ENCODE assay signal across 8 cellular contexts in the genomic region with DNA sequence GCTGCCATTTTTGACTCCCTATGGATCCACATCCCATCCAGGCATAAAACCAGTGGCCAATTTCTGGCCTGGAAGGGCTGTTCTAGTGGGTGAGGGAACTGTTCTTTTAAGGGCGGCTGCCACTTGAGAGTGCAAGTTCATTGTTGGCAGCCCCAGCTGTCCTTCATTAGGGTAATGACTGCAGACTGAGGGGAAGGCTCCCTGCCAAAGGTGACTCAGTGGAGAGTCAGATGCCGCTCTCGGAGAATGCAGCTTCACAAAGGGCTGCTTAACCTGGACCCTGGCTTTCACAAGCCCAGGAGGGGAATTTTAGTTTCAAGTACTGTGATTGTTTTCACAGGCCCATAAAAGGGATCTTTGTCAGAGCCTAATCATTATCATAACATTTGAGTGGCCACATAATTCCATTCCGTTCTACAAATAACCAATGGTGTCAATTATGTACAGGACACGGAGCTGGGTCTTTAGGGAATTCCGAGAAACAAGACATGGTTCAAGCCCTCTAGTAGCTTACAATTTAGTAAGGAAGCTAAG.
DNase-seq lines count a peak whose midpoint lies in the region; ATAC-seq, FAIRE-seq and TF ChIP-seq lines count a peak whose summit lies in the region.

No MANE protein-coding gene starts in this region.

- in situ Hi-C loops in transverse colon (cut with MboI; ENCODE audit: low pct_ligation_motif_present in 1 of 4, low pct_unique_long_range_greater_than_20kb in 1 of 4, low sequenced_read_pairs in 3 of 4): no loop called here

- no peaks in the 10 kb centered on the region for H3K36me3 ChIP-seq in endothelial cell of umbilical vein (ENCODE audit: control insufficient read depth in 2 of 2, extremely low read depth in 1 of 2, insufficient read depth in 2 of 2, low read length in 2 of 2)
- H3K36me3 ChIP-seq in transverse colon: no peaks in the 10 kb centered on the region

- FAIRE-seq in endothelial cell of umbilical vein (lab: Jason Lieb, UNC): peak; percentile 86

- WGBS in transverse colon (ENCODE audit: low coverage in 1 of 2), 2 donors: 84% methylated on average over 6 of the region's 6 CpGs; no CpG with 5 or more reads in 1 of the 2 donors

- H3K4me1 ChIP-seq in endothelial cell of umbilical vein (ENCODE audit: control insufficient read depth, extremely low read depth, insufficient read depth, low read length) (peaks cover 23% of the 10 kb centered on the region), transverse colon (no peaks in the 10 kb centered on the region)

- BruUV-seq in endothelial cell of umbilical vein (replicated peaks; lab: Mats Ljungman, UMichigan): no TSS peak

- H3K9me3 ChIP-seq in endothelial cell of umbilical vein (replicated peaks; ENCODE audit: control insufficient read depth, insufficient read depth, low read length): no peaks in the 10 kb centered on the region
- peaks cover 0 to 8% of the 10 kb centered on the region in 2 donors for H3K9me3 ChIP-seq in transverse colon

- DNase-seq in Daoy (ENCODE audit: low read depth) (peak; percentile 97), NCI-H446 (lab: John Stamatoyannopoulos, UW) (peak; percentile 93 to 97), endothelial cell of umbilical vein (ENCODE audit: low read depth, low spot score) (peak; percentile 90), pons (ENCODE audit: low spot score) (peak; percentile 14), transverse colon (no peak), GF-D8 (lab: John Stamatoyannopoulos, UW) (no peak)

- H3K27me3 ChIP-seq in endothelial cell of umbilical vein (ENCODE audit: control insufficient read depth in 2 of 2, insufficient read depth in 2 of 2, low read length in 2 of 2) (no peaks in the 10 kb centered on the region), transverse colon (no peaks in the 10 kb centered on the region)

- H2AFZ ChIP-seq in endothelial cell of umbilical vein (ENCODE audit: low read depth, low read length): peak overlapping the region; percentile 28

- CTCF ChIA-PET in endothelial cell of umbilical vein (lab: Charles Lee): interaction anchor here (0.8 to 1.9 kb wide), 8 partner anchors 10 to 751 kb away, joined by 3 to 6 read pairs (median 4); no protein-coding TSS in a partner anchor

- H3K9me1 ChIP-seq in endothelial cell of umbilical vein (replicated peaks; ENCODE audit: control insufficient read depth, extremely low read depth, insufficient read depth, low read length): no peaks in the 10 kb centered on the region

- H3K27ac ChIP-seq in endothelial cell of umbilical vein (ENCODE audit: insufficient read depth, low read depth, low read length): peak overlapping the region; percentile 62
- H3K27ac ChIP-seq in transverse colon: no peak overlapping the region

- no peaks in the 10 kb centered on the region for H4K20me1 ChIP-seq in endothelial cell of umbilical vein (replicated peaks; ENCODE audit: control insufficient read depth, extremely low read depth, insufficient read depth, low read length)

- TF ChIP-seq EP300 in transverse colon (IDR thresholded peaks at IDR 0.05; ENCODE audit: low read depth): no peak

- TF ChIP-seq POLR2A in endothelial cell of umbilical vein (IDR thresholded peaks at IDR 0.05; ENCODE audit: low read depth, low read length): no peak
- TF ChIP-seq POLR2A in transverse colon (IDR thresholded peaks at IDR 0.05): no peak

- H3K79me2 ChIP-seq in endothelial cell of umbilical vein (ENCODE audit: control insufficient read depth, insufficient read depth, low read length): no peaks in the 10 kb centered on the region

- intact Hi-C loops in endothelial cell of umbilical vein (cut with micrococcal nuclease): loop anchor here (1.0 kb wide), 1 partner anchor 19 kb away; no protein-coding TSS in a partner anchor
- intact Hi-C loops in transverse colon (cut with DNase I; ENCODE audit: low total_unique reads): no loop called here

- H3K9ac ChIP-seq in endothelial cell of umbilical vein (replicated peaks; ENCODE audit: extremely low read depth, insufficient read depth, low read length): no peak overlapping the region

- dilution Hi-C loops in endothelial cell of umbilical vein (cut with MboI; ENCODE audit: extremely low pct_ligation_motif_present, low sequenced_read_pairs): no loop called here

- H3K4me3 ChIP-seq in endothelial cell of umbilical vein (replicated peaks in 1 of 3; ENCODE audit: insufficient read depth in 1 of 3, low read depth in 1 of 3, low read length in 3 of 3) (peak overlapping the region in 1 of 3 experiments; percentile 5), transverse colon (no peak overlapping the region)

- H3K4me2 ChIP-seq in endothelial cell of umbilical vein (ENCODE audit: insufficient read depth, low read length): peak overlapping the region; percentile 56

- TF ChIP-seq CTCF in endothelial cell of umbilical vein (IDR thresholded peaks at IDR 0.05; ENCODE audit: extremely low read depth in 1 of 2, insufficient read depth in 1 of 2, low read depth in 1 of 2, low read length in 2 of 2): no peak
- TF ChIP-seq CTCF in transverse colon (IDR thresholded peaks at IDR 0.05): no peak

- ATAC-seq in GM19324 (IDR thresholded peaks at IDR 0.05; ENCODE audit: low FRiP score, unreplicated experiment) (no peak), GM18870 (IDR thresholded peaks at IDR 0.05; ENCODE audit: unreplicated experiment) (no peak)

- POLR2A ChIA-PET in endothelial cell of umbilical vein (lab: Charles Lee): no interaction called here

TF ChIP-seq in endothelial cell of umbilical vein, 7 proteins besides CTCF, POLR2A, EP300 and RAD21:
- TF ChIP-seq GATA2 (IDR thresholded peaks at IDR 0.05; ENCODE audit: insufficient read depth, insufficient read length, low read depth, low read length) (peak; percentile 21), POLR2AphosphoS5 (IDR thresholded peaks at IDR 0.05; ENCODE audit: insufficient read depth, low read depth, low read length) (peak; percentile 61), FOS (IDR thresholded peaks at IDR 0.05; ENCODE audit: borderline replicate concordance, insufficient read depth, low read length) (peak; percentile 97), EZH2 (IDR thresholded peaks at IDR 0.05; ENCODE audit: borderline replicate concordance, low read depth, low read length, severe bottlenecking) (no peak), JUN (IDR thresholded peaks at IDR 0.05; ENCODE audit: borderline replicate concordance, insufficient read depth, insufficient read length, low read depth) (peak; percentile 72), MYC (IDR thresholded peaks at IDR 0.05; ENCODE audit: low read depth, low read length) (no peak)
- TF ChIP-seq, protein P1, sequence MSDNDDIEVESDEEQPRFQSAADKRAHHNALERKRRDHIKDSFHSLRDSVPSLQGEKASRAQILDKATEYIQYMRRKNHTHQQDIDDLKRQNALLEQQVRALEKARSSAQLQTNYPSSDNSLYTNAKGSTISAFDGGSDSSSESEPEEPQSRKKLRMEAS (IDR thresholded peaks at IDR 0.05; ENCODE audit: insufficient read depth, insufficient read length): no peak
TF ChIP-seq in endothelial cell of umbilical vein: peak in this region for 4.

Comparison
In these comparisons a context has a peak if more than half of its experiments do, and no peak if none do; other contexts are left out.
1. DNase-seq: peak in Daoy (single experiment), NCI-H446 (2 of 2), endothelial cell of umbilical vein (single experiment) and pons (single experiment); none in transverse colon (single experiment) and GF-D8 (single experiment).